8 cellular contexts compared by ENCODE assay signal in the genomic region with DNA sequence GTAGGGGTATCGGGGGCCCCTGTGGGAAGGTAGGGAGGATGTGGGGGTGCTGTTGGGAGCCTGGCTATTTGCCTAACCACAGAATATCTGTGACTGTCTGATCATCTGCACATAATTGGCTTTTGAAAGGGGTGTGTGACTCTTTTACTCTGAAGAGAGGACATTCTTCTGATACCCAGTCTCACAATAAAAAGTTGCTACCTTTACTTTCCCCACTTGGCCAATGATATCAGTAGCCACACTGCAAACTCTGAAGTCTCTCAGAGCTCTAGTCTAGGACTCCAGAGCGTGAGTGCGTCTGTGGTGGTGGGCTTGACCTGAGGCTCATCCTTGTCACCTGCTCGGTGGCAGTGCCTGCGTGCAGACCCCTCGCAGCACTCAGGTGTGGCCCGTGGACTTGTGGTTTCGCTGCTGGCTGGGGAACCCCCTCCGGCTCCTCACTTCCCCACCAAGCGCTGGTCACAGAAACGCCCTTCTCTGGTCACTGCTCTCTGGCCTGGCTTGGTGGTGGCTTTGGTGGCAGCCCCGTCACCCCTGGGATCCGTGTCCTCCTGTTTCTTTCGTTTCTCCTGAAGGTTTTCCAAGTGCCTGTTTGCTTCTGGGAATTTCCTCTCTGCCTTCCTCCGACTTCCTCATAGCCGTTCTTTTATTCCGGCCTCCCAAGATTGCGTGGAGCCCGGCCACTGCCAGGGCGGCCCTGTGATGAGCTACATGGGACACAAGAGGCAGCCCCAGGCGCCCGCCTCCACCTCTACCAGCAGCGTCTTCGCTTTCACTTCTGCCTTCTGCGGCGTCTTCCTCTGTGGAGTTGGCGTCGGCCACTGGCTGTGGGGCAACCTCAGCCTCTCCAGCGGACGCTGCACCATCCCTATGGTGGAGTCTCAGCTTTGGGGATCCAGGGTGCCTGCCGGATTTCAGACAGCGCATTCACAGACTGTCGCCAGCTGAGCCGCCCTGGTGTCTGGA.
DNase-seq lines count a peak whose midpoint lies in the region; ATAC-seq and TF ChIP-seq lines count a peak whose summit lies in the region.

No MANE protein-coding gene starts in this region.

- H3K27me3 ChIP-seq in right cardiac atrium (ENCODE audit: control insufficient read depth, insufficient read depth), result no peaks in the 10 kb centered on the region

- WGBS in right cardiac atrium, result 85% methylated on average over 34 of the region's 34 CpGs

- TF ChIP-seq CTCF in GM12875 (IDR thresholded peaks at IDR 0.05; ENCODE audit: borderline replicate concordance, insufficient read depth, low read depth, low read length) (no peak), foreskin fibroblast (IDR thresholded peaks at IDR 0.05; ENCODE audit: low read depth, low read length) (no peak)

- peak overlapping the region; percentile 38 for H3K4me3 ChIP-seq in GM12875 (ENCODE audit: low read depth, low read length)
- no peak overlapping the region for H3K4me3 ChIP-seq in right cardiac atrium (ENCODE audit: low read length)
- H3K4me3 ChIP-seq in foreskin fibroblast (ENCODE audit: low read depth in 1 of 2, low read length in 2 of 2), result no peak overlapping the region

- H3K9me3 ChIP-seq in right cardiac atrium (ENCODE audit: control insufficient read depth, low read length), result no peaks in the 10 kb centered on the region

- ATAC-seq in GM19463 (IDR thresholded peaks at IDR 0.05; ENCODE audit: unreplicated experiment) (peak; percentile 61), HG03469 (IDR thresholded peaks at IDR 0.05; ENCODE audit: unreplicated experiment) (peak; percentile 64), right cardiac atrium (peak; percentile 20 to 46)

- intact Hi-C loops in right cardiac atrium (cut with DNase I), result no loop called here

- H3K4me1 ChIP-seq in right cardiac atrium (ENCODE audit: control insufficient read depth, insufficient read depth, low read length), result no peaks in the 10 kb centered on the region

- no peak overlapping the region for H3K27ac ChIP-seq in right cardiac atrium (ENCODE audit: low read length)

- DNase-seq in right cardiac atrium (peak; percentile 56 to 87 (median 84)), iPS-NIHi7 (ENCODE audit: extremely low spot score) (no peak), LoVo (ENCODE audit: low spot score) (no peak), foreskin fibroblast (no peak)
- no peak for DNase-seq in activated effector memory CD4-positive, alpha-beta T cell treated with Interleukin-2 at 50 U/mL for 16 hours

Comparison
In these comparisons a context has a peak if more than half of its experiments do, and no peak if none do; other contexts are left out.
1. DNase-seq: peak in right cardiac atrium (3 of 3); none in iPS-NIHi7 (single experiment), LoVo (single experiment), foreskin fibroblast (0 of 2) and activated effector memory CD4-positive, alpha-beta T cell treated with Interleukin-2 at 50 U/mL for 16 hours (single experiment).
2. Peak in every context shown above with its lines, with median percentiles within 50 percentile points of each other: ATAC-seq.